ENCODE assay signal across 8 cellular contexts in the genomic region with DNA sequence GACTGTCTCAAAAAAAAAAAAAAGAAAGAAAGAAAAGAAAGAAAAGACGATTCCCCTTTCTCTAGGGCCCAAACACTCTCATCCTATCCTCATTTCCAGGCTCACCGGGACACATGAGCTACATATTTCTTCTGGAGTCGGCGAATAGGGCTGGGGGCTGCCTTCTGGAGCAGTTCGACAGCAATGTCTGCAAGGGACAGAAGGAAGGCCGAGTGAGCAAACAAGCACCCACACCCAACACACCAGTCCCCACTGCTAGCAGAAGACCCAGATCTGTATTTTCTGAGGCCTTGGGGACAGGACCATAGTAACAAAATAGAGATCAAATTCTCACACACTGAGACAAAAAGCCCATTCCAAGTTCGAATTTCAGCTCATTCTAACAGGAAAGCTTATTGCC. TPM values are rescaled to one million over a fixed set of nuclear protein-coding genes. Genes with fewer than 3 reads are reported as not detected.
DNase-seq lines count a peak whose midpoint lies in the region; ATAC-seq and TF ChIP-seq lines count a peak whose summit lies in the region.

No MANE protein-coding gene starts in this region.

- H3F3A ChIP-seq in GM23338 (replicated peaks; ENCODE audit: low read depth) (peaks cover 20% of the 10 kb centered on the region), smooth muscle cell (ENCODE audit: low read depth) (peaks cover 3% of the 10 kb centered on the region)

- peaks cover 20% of the 10 kb centered on the region for H3K27me3 Mint-ChIP-seq in GM23338 (ENCODE audit: insufficient read depth, low read depth, poor library complexity)
- no peaks in the 10 kb centered on the region for H3K27me3 Mint-ChIP-seq in T-cell

- H3K9me3 Mint-ChIP-seq in GM23338 = no peaks in the 10 kb centered on the region; the same call in 2 of the 3 replicates
- H3K9me3 Mint-ChIP-seq in T-cell = no peaks in the 10 kb centered on the region

- no peak overlapping the region for H3K9ac ChIP-seq in smooth muscle cell (ENCODE audit: low read depth)

- peak overlapping the region; percentile 95 for H3K4me2 ChIP-seq in GM23338
- peak overlapping the region; percentile 99 for H3K4me2 ChIP-seq in smooth muscle cell

- H3K4me1 ChIP-seq in GM23338 (ENCODE audit: insufficient read depth) = peaks cover 13% of the 10 kb centered on the region
- H3K4me1 ChIP-seq in smooth muscle cell (ENCODE audit: low read depth) = peaks cover 4% of the 10 kb centered on the region
- peaks cover 18 to 54% of the 10 kb centered on the region in 2 donors for H3K4me1 ChIP-seq in left lung

- H3K9me2 ChIP-seq in GM23338 (ENCODE audit: insufficient read depth) = no peaks in the 10 kb centered on the region

- peak overlapping the region; percentile 71 for H3K4me3 ChIP-seq in GM23338
- H3K4me3 ChIP-seq in fibroblast of the aortic adventitia (ENCODE audit: low read depth, low read length) = peak overlapping the region; percentile 95
- peak overlapping the region; percentile 74 for H3K4me3 ChIP-seq in smooth muscle cell
- no peak overlapping the region for H3K4me3 ChIP-seq in brain microvascular endothelial cell (ENCODE audit: low read depth, low read length)
- H3K4me3 ChIP-seq in left lung = peak overlapping the region in 1 of 2 donors; percentile 98

- H3K36me3 Mint-ChIP-seq in GM23338 (ENCODE audit: low read depth) (peaks cover 26% of the 10 kb centered on the region), T-cell (peaks cover 36% of the 10 kb centered on the region)

- DNase-seq in GM23338 (ENCODE audit: low spot score) (no peak), T-cell (no peak), fibroblast of the aortic adventitia (ENCODE audit: low read depth) (no peak), smooth muscle cell (lab: John Stamatoyannopoulos, UW; ENCODE audit: unreplicated experiment) (no peak), brain microvascular endothelial cell (no peak), left lung (no peak), COR-L47 (lab: John Stamatoyannopoulos, UW) (no peak)

- in situ Hi-C loops in brain microvascular endothelial cell (cut with HindIII; ENCODE audit: low pct_ligation_motif_present, low sequenced_read_pairs) = no loop called here

- no peaks in the 10 kb centered on the region for H3K27me3 ChIP-seq in GM23338 (ENCODE audit: insufficient read depth)
- H3K27me3 ChIP-seq in smooth muscle cell (ENCODE audit: low read depth) = no peaks in the 10 kb centered on the region
- no peaks in the 10 kb centered on the region for H3K27me3 ChIP-seq in brain microvascular endothelial cell (replicated peaks)
- no peaks in the 10 kb centered on the region for H3K27me3 ChIP-seq in left lung

- no peak for ATAC-seq in GM23338
- no peak for ATAC-seq in T-cell (replicated peaks in 1 of 4)
- no peak for ATAC-seq in GM19397 (IDR thresholded peaks at IDR 0.05; ENCODE audit: unreplicated experiment)
- ATAC-seq in left lung = no peak

- intact Hi-C loops in left lung (cut with DNase I) = no loop called here

- CTCF ChIA-PET in T-cell (lab: Charles Lee) = interaction anchor here (0.6 to 3.0 kb wide), 13 partner anchors 9 to 213 kb away, joined by 3 to 26 read pairs (median 5); partner anchors contain the start of genes NHEJ1 (in 2 of the 2), DNAJB2 (in 1 of the 2), TUBA4A (in 1 of the 2) and ZFAND2B (in 1 of the 2)

- H3K27ac Mint-ChIP-seq in GM23338 (no peak overlapping the region), T-cell (peak overlapping the region; percentile 86 to 99)

- POLR2A ChIA-PET in T-cell (lab: Charles Lee) = interaction anchor here (0.6 to 0.7 kb wide), 2 partner anchors 21 to 1106 kb away, joined by 3 to 4 read pairs; partner anchors contain the start of gene RUFY4 (in 1 of the 2)

- 86% methylated on average over 7 of the region's 7 CpGs for WGBS in smooth muscle cell (ENCODE audit: low lambda C conversion rate)

- H4K20me1 ChIP-seq in GM23338 (replicated peaks; ENCODE audit: insufficient read depth) (no peaks in the 10 kb centered on the region; the same call in 1 of the 2 replicates), smooth muscle cell (ENCODE audit: low read depth) (peaks cover 7% of the 10 kb centered on the region)

- H3K4me3 Mint-ChIP-seq in GM23338 (peak overlapping the region; percentile 90), T-cell (peak overlapping the region; percentile 88 to 96 (median 92))

- H3K36me3 ChIP-seq in GM23338 (ENCODE audit: insufficient read depth) (no peaks in the 10 kb centered on the region), smooth muscle cell (ENCODE audit: low read depth) (no peaks in the 10 kb centered on the region), brain microvascular endothelial cell (replicated peaks) (peaks cover 16% of the 10 kb centered on the region), left lung (peaks cover 0 to 50% of the 10 kb centered on the region in 2 donors)

- no peak for TF ChIP-seq CTCF in GM23338 (conservative IDR thresholded peaks at IDR 0.05; ENCODE audit: low read depth in 2 of 2)
- TF ChIP-seq CTCF in fibroblast of the aortic adventitia (IDR thresholded peaks at IDR 0.05; ENCODE audit: insufficient read depth, low read length) = no peak
- no peak for TF ChIP-seq CTCF in smooth muscle cell (IDR thresholded peaks at IDR 0.05; ENCODE audit: borderline replicate concordance, insufficient read depth, poor library complexity, severe bottlenecking)
- no peak for TF ChIP-seq CTCF in brain microvascular endothelial cell (IDR thresholded peaks at IDR 0.05; ENCODE audit: low read depth, low read length, missing control alignments)
- no peak for TF ChIP-seq CTCF in left lung (IDR thresholded peaks at IDR 0.05)

- H3K27ac ChIP-seq in GM23338 (ENCODE audit: low read depth) = no peak overlapping the region
- H3K27ac ChIP-seq in smooth muscle cell (ENCODE audit: low read depth) = no peak overlapping the region
- no peak overlapping the region for H3K27ac ChIP-seq in brain microvascular endothelial cell
- peak overlapping the region in 1 of 2 donors; percentile 100 for H3K27ac ChIP-seq in left lung

- H3K79me2 ChIP-seq in GM23338 (replicated peaks; ENCODE audit: insufficient read depth) (peaks cover 7% of the 10 kb centered on the region), smooth muscle cell (ENCODE audit: low read depth) (peaks cover 14% of the 10 kb centered on the region)

- no peak overlapping the region for H2AFZ ChIP-seq in GM23338
- no peak overlapping the region for H2AFZ ChIP-seq in smooth muscle cell (ENCODE audit: low read depth)

- H3K4me1 Mint-ChIP-seq in GM23338 = peaks cover 19% of the 10 kb centered on the region
- H3K4me1 Mint-ChIP-seq in T-cell = peaks cover 55 to 71% (median 59%) of the 10 kb centered on the region in 3 donors

- H3K9me3 ChIP-seq in smooth muscle cell (replicated peaks; ENCODE audit: low read depth) = no peaks in the 10 kb centered on the region
- H3K9me3 ChIP-seq in left lung = no peaks in the 10 kb centered on the region

TF ChIP-seq in GM23338, 12 proteins besides CTCF, POLR2A, EP300 and RAD21 (continues in another document):
- TF ChIP-seq STAT1 (IDR thresholded peaks at IDR 0.05; ENCODE audit: unreplicated experiment) = no peak
- TF ChIP-seq ETS1 (IDR thresholded peaks at IDR 0.05) = no peak

RNA-seq across cellular contexts. Expression of gene CNPPD1, which starts 1.2 kb away (rescaled TPM):
- 18.2 and 22.8 TPM in 2 replicates for total RNA-seq in GM23338 (2014; rRNA removed; shearing (Covaris generic))
- polyA plus RNA-seq in GM23338 (2016; fragmentation: Nextera tagmentation; extraction: Ambion mirVana) = 17.4 and 18.0 TPM in 2 replicates
- total RNA-seq in T-cell = 10 to 100 TPM; 49.2 to 89.5 (median 83.2) TPM
- total RNA-seq in fibroblast of the aortic adventitia (ENCODE audit: low replicate concordance) = 25.7 and 41.9 TPM in 2 replicates
- 11.6 and 14.8 TPM in 2 replicates for total RNA-seq in smooth muscle cell
- 26.0 and 35.3 TPM in 2 replicates for polyA plus RNA-seq in smooth muscle cell
- 10 to 100 TPM; 59.0 to 68.2 TPM for total RNA-seq in left lung

RNA-seq across cellular contexts. Expression of gene RETREG2, which starts 2.6 kb away (rescaled TPM):
- 35.1 and 41.8 TPM in 2 replicates for total RNA-seq in GM23338 (2014; rRNA removed; shearing (Covaris generic))
- polyA plus RNA-seq in GM23338 (2016; fragmentation: Nextera tagmentation; extraction: Ambion mirVana) = 12.7 and 13.2 TPM in 2 replicates
- total RNA-seq in T-cell = 100 to 1,000 TPM in 3 of 5 donors, 10 to 100 TPM in 2; 85.2 to 131 (median 109) TPM
- 68.1 and 76.0 TPM in 2 replicates for total RNA-seq in fibroblast of the aortic adventitia (ENCODE audit: low replicate concordance)
- total RNA-seq in smooth muscle cell = 48.7 and 49.8 TPM in 2 replicates
- polyA plus RNA-seq in smooth muscle cell = 57.2 and 66.6 TPM in 2 replicates
- 10 to 100 TPM; 84.6 to 85.4 TPM for total RNA-seq in left lung

RNA-seq across cellular contexts. Expression of gene SLC23A3, which starts 5.7 kb away (rescaled TPM):
- total RNA-seq in GM23338 (2014; rRNA removed; shearing (Covaris generic)) = 0.73 TPM in 1 of 2 replicates, not detected in the other
- polyA plus RNA-seq in GM23338 (2016; fragmentation: Nextera tagmentation; extraction: Ambion mirVana) (0.10 and 0.26 TPM in 2 replicates), smooth muscle cell (0.40 TPM in 1 of 2 replicates, not detected in the other)
- total RNA-seq in T-cell (1 to 10 TPM in 3 of 5 donors, under 1 TPM in 2; 0.54 to 8.7 (median 5.1) TPM), fibroblast of the aortic adventitia (ENCODE audit: low replicate concordance) (1.6 and 3.1 TPM in 2 replicates), smooth muscle cell (not detected in 2 replicates), left lung (1 to 10 TPM; 3.8 to 4.4 TPM)

RNA-seq across cellular contexts. Expression of gene NHEJ1, which starts 14.9 kb away (rescaled TPM):
- total RNA-seq in GM23338 (2014; rRNA removed; shearing (Covaris generic)) = 25.2 and 30.6 TPM in 2 replicates
- polyA plus RNA-seq in GM23338 (2016; fragmentation: Nextera tagmentation; extraction: Ambion mirVana) (16.5 and 19.6 TPM in 2 replicates), smooth muscle cell (8.5 and 8.6 TPM in 2 replicates)
- total RNA-seq in T-cell (10 to 100 TPM; 17.3 to 21.1 (median 18.2) TPM), fibroblast of the aortic adventitia (ENCODE audit: low replicate concordance) (18.3 and 23.8 TPM in 2 replicates), smooth muscle cell (6.0 and 13.6 TPM in 2 replicates), left lung (10 to 100 TPM; 14.0 to 16.4 TPM)

RNA-seq across cellular contexts. Expression of gene ZFAND2B, which starts 31.1 kb away (rescaled TPM):
- 21.5 and 30.0 TPM in 2 replicates for total RNA-seq in GM23338 (2014; rRNA removed; shearing (Covaris generic))
- polyA plus RNA-seq in GM23338 (2016; fragmentation: Nextera tagmentation; extraction: Ambion mirVana) = 13.1 and 16.3 TPM in 2 replicates
- total RNA-seq in T-cell = 10 to 100 TPM; 61.7 to 91.6 (median 85.6) TPM
- total RNA-seq in fibroblast of the aortic adventitia (ENCODE audit: low replicate concordance) = 27.2 and 39.2 TPM in 2 replicates
- total RNA-seq in smooth muscle cell = 19.1 and 29.7 TPM in 2 replicates
- polyA plus RNA-seq in smooth muscle cell = 48.3 and 56.3 TPM in 2 replicates
- total RNA-seq in left lung = 10 to 100 TPM; 28.5 to 40.8 TPM
